Comparison of ENCODE assay signal across 1 cellular context in the genomic region with DNA sequence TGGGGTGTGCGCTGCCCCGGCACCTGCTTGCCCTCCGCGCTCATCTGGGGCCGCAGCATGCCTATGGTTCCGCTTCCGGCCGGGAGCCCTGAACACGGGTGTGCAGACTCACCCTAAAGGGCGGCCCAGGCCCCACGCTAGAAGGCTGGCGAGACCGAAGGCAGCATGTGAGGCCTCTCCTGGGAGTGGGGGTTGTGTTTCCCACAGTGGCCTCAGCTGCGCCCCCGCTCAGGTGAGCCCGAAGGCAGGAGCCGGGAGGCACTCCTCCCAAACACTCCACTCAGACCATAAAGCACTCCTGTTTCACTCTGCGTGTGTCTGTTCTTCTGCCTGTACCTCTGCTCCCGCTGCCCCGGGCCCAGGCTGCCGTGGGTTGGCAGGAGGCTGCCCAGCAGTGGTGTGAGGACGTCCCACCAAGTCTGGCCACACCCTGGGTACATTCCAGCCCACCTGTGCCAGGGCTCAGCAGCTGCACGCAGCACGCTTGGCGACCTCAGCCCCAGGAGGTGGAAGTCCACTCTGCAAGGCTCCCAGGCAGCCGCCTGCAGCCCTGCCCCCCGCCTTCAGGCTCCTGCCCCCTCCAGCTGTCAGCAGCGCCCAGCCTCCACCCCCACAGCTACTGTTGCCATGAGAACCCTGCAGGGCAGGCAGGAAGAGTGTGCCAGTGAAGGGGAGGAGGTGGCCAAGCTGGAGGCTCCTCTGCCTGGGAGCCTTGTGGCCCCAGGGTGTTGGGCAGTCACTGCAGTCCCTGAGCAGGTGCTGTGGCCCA.
TF ChIP-seq lines count a peak whose summit lies in the region.

No MANE protein-coding gene starts in this region.

TF ChIP-seq in K562, 482 proteins besides CTCF, POLR2A, EP300 and RAD21 (continued from another document):
- TF ChIP-seq CHD7 (IDR thresholded peaks at IDR 0.05; ENCODE audit: low read depth, low read length): peak; percentile 32
- no peak for TF ChIP-seq EZH2 (IDR thresholded peaks at IDR 0.05; ENCODE audit: borderline replicate concordance, low read depth, low read length)
- TF ChIP-seq ZBTB40 (IDR thresholded peaks at IDR 0.05): no peak
- TF ChIP-seq ZBTB40 (CRISPR knock-in tag; IDR thresholded peaks at IDR 0.05): 0 out of 2 replicates have a peak, but pooled peaks have one; percentile 17
- TF ChIP-seq SUPT5H (IDR thresholded peaks at IDR 0.05): peak; percentile 70
TF ChIP-seq in K562: peak in this region for 24.
